12 cellular contexts compared by ENCODE assay signal in the genomic region with DNA sequence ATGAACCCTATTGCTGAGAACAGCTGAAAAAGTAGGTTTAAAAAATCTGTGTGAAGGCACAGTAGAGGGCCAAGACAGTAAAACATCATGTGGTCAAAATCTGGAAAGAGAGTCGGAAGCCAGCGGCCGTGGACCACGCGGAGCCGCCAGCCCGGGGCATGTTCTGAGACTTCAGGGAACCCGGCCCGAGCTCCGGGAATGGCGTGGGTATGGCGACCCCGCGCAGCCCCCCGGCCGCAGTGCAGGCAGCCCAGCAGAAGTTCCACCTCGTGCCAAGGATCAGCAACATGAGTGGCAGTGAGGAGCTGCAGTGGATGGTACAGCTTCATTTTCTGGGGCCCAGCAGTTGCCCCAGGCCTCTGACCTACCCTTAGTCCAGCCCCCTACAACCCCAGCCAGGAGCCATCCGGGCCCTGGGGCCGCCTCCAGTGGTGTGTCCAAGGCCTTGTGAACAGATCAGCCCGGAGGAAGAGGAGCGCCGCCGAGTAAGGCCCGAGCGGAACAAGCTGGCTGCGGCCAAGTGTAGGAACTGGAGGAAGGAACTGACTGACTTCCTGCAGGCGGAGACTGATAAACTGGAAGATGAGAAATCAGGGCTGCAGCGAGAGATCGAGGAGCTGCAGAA.
"Had no signal": no experiment of that assay in that cellular context is flagged by ENCODE, and none has a peak within 500 bp of the region (broad histone marks: within the 10 kb centered on the region; RNA-seq: fewer than 3 reads in every experiment).

No MANE protein-coding gene starts in this region.

- H3K4me1 ChIP-seq: transverse colon had no signal

- H3K9me3 ChIP-seq: mucosa of descending colon, transverse colon had no signal

- H3K4me3 ChIP-seq: cardiac muscle cell, mucosa of descending colon, transverse colon had no signal

- H3K27ac ChIP-seq: cardiac muscle cell, transverse colon had no signal

- H3K36me3 ChIP-seq: cardiac muscle cell, transverse colon had no signal

- ATAC-seq: activated T-helper 17 cell treated with anti-CD3 and anti-CD28 coated beads, Interleukin-2, amount 50 U/mL, for 72 hours; mucosa of descending colon; naive thymus-derived CD8-positive, alpha-beta T cell; T-cell had no signal

- DNase-seq: activated CD4-positive, alpha-beta T cell treated with anti-CD3 and anti-CD28 coated beads, Interleukin-2, amount 50 U/mL, for 1 hour; activated CD4-positive, CD25-positive, alpha-beta regulatory T cell; activated naive CD4-positive, alpha-beta T cell treated with anti-CD3 and anti-CD28 coated beads for 36 hours; activated T-cell treated with anti-CD3 and anti-CD28 coated beads for 4 hours; foreskin melanocyte; mucosa of descending colon; naive thymus-derived CD8-positive, alpha-beta T cell; T-cell; T1000; transverse colon had no signal

- H3K27me3 ChIP-seq: cardiac muscle cell, transverse colon had no signal
